Comparison of ENCODE assay signal across 33 cellular contexts in the genomic region with DNA sequence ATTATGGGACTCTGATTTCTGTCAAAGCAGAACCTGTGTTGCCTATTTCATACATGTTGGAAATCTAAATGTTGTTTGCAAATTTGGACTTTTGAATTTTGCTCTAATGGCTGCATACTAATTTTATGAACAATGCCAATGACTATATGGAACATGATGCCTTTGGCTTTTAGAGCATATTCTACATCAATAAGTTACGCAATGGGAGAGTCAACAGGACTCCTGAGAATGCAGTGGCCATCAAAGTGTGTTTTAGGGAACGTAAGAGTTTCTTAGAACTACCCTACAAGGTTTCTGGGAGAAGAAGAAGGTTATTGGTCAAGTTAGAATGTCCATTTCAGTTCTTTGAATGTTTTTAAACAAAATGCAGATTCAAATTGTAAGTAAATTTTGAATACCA.
"Had no signal": no experiment of that assay in that cellular context is flagged by ENCODE, and none has a peak within 500 bp of the region (broad histone marks: within the 10 kb centered on the region; RNA-seq: fewer than 3 reads in every experiment).

No MANE protein-coding gene starts in this region.

- H3K4me1 Mint-ChIP-seq: activated CD4-positive, alpha-beta T cell treated with anti-CD3 and anti-CD28 coated beads for 36 hours; activated CD4-positive, alpha-beta T cell treated with anti-CD3 and anti-CD28 coated beads, Interleukin-2, amount 10 ng/mL, durations not matched to agents 24 days and 14 days; activated CD8-positive, alpha-beta memory T cell treated with anti-CD3 and anti-CD28 coated beads, Interleukin-2, amount 10 ng/mL, durations not matched to agents 7 days and 5 days; activated naive CD4-positive, alpha-beta T cell treated with anti-CD3 and anti-CD28 coated beads, Interleukin-2, amount 50 U/mL, for 24 hours; activated naive CD8-positive, alpha-beta T cell treated with anti-CD3 and anti-CD28 coated beads for 36 hours; activated naive CD8-positive, alpha-beta T cell treated with anti-CD3 and anti-CD28 coated beads, Interleukin-2, amount 50 U/mL, for 24 hours; T-helper 17 cell had no signal

- H3K4me3 Mint-ChIP-seq: activated CD4-positive, alpha-beta memory T cell treated with anti-CD3 and anti-CD28 coated beads for 36 hours; activated CD4-positive, alpha-beta T cell treated with anti-CD3 and anti-CD28 coated beads for 36 hours; activated CD4-positive, alpha-beta T cell treated with anti-CD3 and anti-CD28 coated beads, Interleukin-2, amount 10 ng/mL, durations not matched to agents 24 days and 14 days; activated CD8-positive, alpha-beta memory T cell treated with anti-CD3 and anti-CD28 coated beads, Interleukin-2, amount 10 ng/mL, durations not matched to agents 7 days and 5 days; activated CD8-positive, alpha-beta T cell treated with anti-CD3 and anti-CD28 coated beads, Interleukin-2, amount 10 ng/mL, durations not matched to agents 7 days and 5 days; activated naive CD4-positive, alpha-beta T cell treated with anti-CD3 and anti-CD28 coated beads for 36 hours; activated naive CD4-positive, alpha-beta T cell treated with anti-CD3 and anti-CD28 coated beads, Interleukin-2, amount 50 U/mL, for 24 hours; activated naive CD8-positive, alpha-beta T cell treated with anti-CD3 and anti-CD28 coated beads for 36 hours; activated naive CD8-positive, alpha-beta T cell treated with anti-CD3 and anti-CD28 coated beads, Interleukin-2, amount 50 U/mL, for 24 hours; activated T-helper 1 cell treated with anti-CD3 and anti-CD28 coated beads, Interleukin-12 subunit alpha, Interleukin-12 subunit beta, Interleukin-2, Interleukin-4 antibody, amounts not matched to agents 30 ng/mL and 10 ng/mL and 1 ng/mL, durations not matched to agents 14 hours and 24 hours and 36 hours; brain; T-helper 17 cell; T-helper 2 cell treated with Interferon-gamma antibody and Interleukin-4, amounts not matched to agents 5 μg/mL and 100 μg/mL, for 36 hours had no signal

- H3K27ac Mint-ChIP-seq: activated CD4-positive, alpha-beta memory T cell treated with anti-CD3 and anti-CD28 coated beads for 36 hours; activated CD4-positive, alpha-beta T cell treated with anti-CD3 and anti-CD28 coated beads for 36 hours; activated CD4-positive, alpha-beta T cell treated with anti-CD3 and anti-CD28 coated beads, Interleukin-2, amount 10 ng/mL, durations not matched to agents 24 days and 14 days; activated CD8-positive, alpha-beta memory T cell treated with anti-CD3 and anti-CD28 coated beads, Interleukin-2, amount 10 ng/mL, durations not matched to agents 7 days and 5 days; activated CD8-positive, alpha-beta T cell treated with anti-CD3 and anti-CD28 coated beads, Interleukin-2, amount 10 ng/mL, durations not matched to agents 7 days and 5 days; activated naive CD4-positive, alpha-beta T cell treated with anti-CD3 and anti-CD28 coated beads for 36 hours; activated naive CD4-positive, alpha-beta T cell treated with anti-CD3 and anti-CD28 coated beads, Interleukin-2, amount 50 U/mL, for 24 hours; activated naive CD8-positive, alpha-beta T cell treated with anti-CD3 and anti-CD28 coated beads for 36 hours; activated naive CD8-positive, alpha-beta T cell treated with anti-CD3 and anti-CD28 coated beads, Interleukin-2, amount 50 U/mL, for 24 hours; activated T-helper 1 cell treated with anti-CD3 and anti-CD28 coated beads, Interleukin-12 subunit alpha, Interleukin-12 subunit beta, Interleukin-2, Interleukin-4 antibody, amounts not matched to agents 30 ng/mL and 10 ng/mL and 1 ng/mL, durations not matched to agents 14 hours and 24 hours and 36 hours; activated T-helper 2 cell treated with anti-CD3 and anti-CD28 coated beads, Interferon-gamma antibody, Interleukin-2, Interleukin-4, amounts not matched to agents 10 μg/mL and 5 μg/mL and 100 μg/mL, durations not matched to agents 14 hours and 24 hours and 36 hours; brain; T-helper 17 cell; T-helper 2 cell treated with Interferon-gamma antibody and Interleukin-4, amounts not matched to agents 5 μg/mL and 100 μg/mL, for 36 hours had no signal

- H3K36me3 Mint-ChIP-seq: activated CD4-positive, alpha-beta memory T cell treated with anti-CD3 and anti-CD28 coated beads for 36 hours; activated CD8-positive, alpha-beta memory T cell treated with anti-CD3 and anti-CD28 coated beads, Interleukin-2, amount 10 ng/mL, durations not matched to agents 7 days and 5 days; activated naive CD4-positive, alpha-beta T cell treated with anti-CD3 and anti-CD28 coated beads, Interleukin-2, amount 50 U/mL, for 24 hours; activated naive CD8-positive, alpha-beta T cell treated with anti-CD3 and anti-CD28 coated beads for 36 hours; brain had no signal

- H3K27ac ChIP-seq: ascending aorta, breast epithelium, cardiac muscle cell, colonic mucosa, epithelial cell of prostate, esophagus squamous epithelium, WERI-Rb-1 had no signal

- H3K36me3 ChIP-seq: ascending aorta, breast epithelium, cardiac muscle cell, colonic mucosa, esophagus squamous epithelium, WERI-Rb-1 had no signal

- H3K9me3 Mint-ChIP-seq: activated CD4-positive, alpha-beta memory T cell treated with anti-CD3 and anti-CD28 coated beads for 36 hours; activated CD4-positive, alpha-beta T cell treated with anti-CD3 and anti-CD28 coated beads, Interleukin-2, amount 10 ng/mL, durations not matched to agents 24 days and 14 days; activated naive CD4-positive, alpha-beta T cell treated with anti-CD3 and anti-CD28 coated beads for 36 hours; activated naive CD8-positive, alpha-beta T cell treated with anti-CD3 and anti-CD28 coated beads for 36 hours; activated naive CD8-positive, alpha-beta T cell treated with anti-CD3 and anti-CD28 coated beads, Interleukin-2, amount 50 U/mL, for 24 hours; activated T-helper 1 cell treated with anti-CD3 and anti-CD28 coated beads, Interleukin-12 subunit alpha, Interleukin-12 subunit beta, Interleukin-2, Interleukin-4 antibody, amounts not matched to agents 30 ng/mL and 10 ng/mL and 1 ng/mL, durations not matched to agents 14 hours and 24 hours and 36 hours; activated T-helper 2 cell treated with anti-CD3 and anti-CD28 coated beads, Interferon-gamma antibody, Interleukin-2, Interleukin-4, amounts not matched to agents 10 μg/mL and 5 μg/mL and 100 μg/mL, durations not matched to agents 14 hours and 24 hours and 36 hours; brain; T-helper 2 cell treated with Interferon-gamma antibody and Interleukin-4, amounts not matched to agents 5 μg/mL and 100 μg/mL, for 36 hours had no signal

- FAIRE-seq: endothelial cell of umbilical vein had no signal

- H3K27me3 ChIP-seq: ascending aorta, breast epithelium, cardiac muscle cell, esophagus squamous epithelium had no signal

- H3K27me3 Mint-ChIP-seq: activated CD4-positive, alpha-beta T cell treated with anti-CD3 and anti-CD28 coated beads, Interleukin-2, amount 10 ng/mL, durations not matched to agents 24 days and 14 days; activated CD8-positive, alpha-beta memory T cell treated with anti-CD3 and anti-CD28 coated beads, Interleukin-2, amount 10 ng/mL, durations not matched to agents 7 days and 5 days; activated naive CD4-positive, alpha-beta T cell treated with anti-CD3 and anti-CD28 coated beads, Interleukin-2, amount 50 U/mL, for 24 hours; activated naive CD8-positive, alpha-beta T cell treated with anti-CD3 and anti-CD28 coated beads for 36 hours had no signal

- H3K9me3 ChIP-seq: ascending aorta, breast epithelium, colonic mucosa, esophagus squamous epithelium had no signal

- H3K4me1 ChIP-seq: ascending aorta, breast epithelium, colonic mucosa, esophagus squamous epithelium had no signal

- DNase-seq: activated CD4-positive, alpha-beta memory T cell treated with anti-CD3 and anti-CD28 coated beads for 36 hours; activated CD4-positive, alpha-beta T cell treated with anti-CD3 and anti-CD28 coated beads for 36 hours; activated CD4-positive, alpha-beta T cell treated with anti-CD3 and anti-CD28 coated beads, Interleukin-2, amount 10 ng/mL, durations not matched to agents 24 days and 14 days; activated CD4-positive, CD25-positive, alpha-beta regulatory T cell; activated CD4-positive, CD25-positive, alpha-beta regulatory T cell treated with anti-CD3 and anti-CD28 coated beads, Interleukin-2, amount 50 U/mL, for 72 hours; activated CD8-positive, alpha-beta memory T cell treated with anti-CD3 and anti-CD28 coated beads, Interleukin-2, amount 10 ng/mL, durations not matched to agents 7 days and 5 days; activated CD8-positive, alpha-beta memory T cell treated with anti-CD3 and anti-CD28 coated beads, Interleukin-2, amount 50 U/mL, for 4 hours; activated CD8-positive, alpha-beta T cell treated with anti-CD3 and anti-CD28 coated beads, Interleukin-2, amount 10 ng/mL, durations not matched to agents 7 days and 5 days; activated effector memory CD4-positive, alpha-beta T cell treated with anti-CD3 and anti-CD28 coated beads, Interleukin-2, amount 50 U/mL, for 16 hours; activated naive CD4-positive, alpha-beta T cell treated with anti-CD3 and anti-CD28 coated beads for 36 hours; activated naive CD8-positive, alpha-beta T cell treated with anti-CD3 and anti-CD28 coated beads for 36 hours; activated naive CD8-positive, alpha-beta T cell treated with anti-CD3 and anti-CD28 coated beads, Interleukin-2, amount 50 U/mL, for 24 hours; activated T-cell treated with anti-CD3 and anti-CD28 coated beads, Interleukin-2, amount 50 U/mL, for 1 hour; activated T-cell treated with anti-CD3 and anti-CD28 coated beads, Interleukin-2, amount 50 U/mL, for 48 hours; central memory CD4-positive, alpha-beta T cell; cerebellar nuclear complex; colonic mucosa; effector CD8-positive, alpha-beta T cell; esophagus squamous epithelium; head of caudate nucleus; T-helper 17 cell; T1000; WERI-Rb-1 had no signal

- ATAC-seq: activated CD4-positive, alpha-beta T cell treated with anti-CD3 and anti-CD28 coated beads for 36 hours; activated CD8-positive, alpha-beta memory T cell treated with anti-CD3 and anti-CD28 coated beads, Interleukin-2, amount 10 ng/mL, durations not matched to agents 7 days and 5 days; activated CD8-positive, alpha-beta T cell treated with anti-CD3 and anti-CD28 coated beads, Interleukin-2, amount 10 ng/mL, durations not matched to agents 7 days and 5 days; activated naive CD8-positive, alpha-beta T cell treated with anti-CD3 and anti-CD28 coated beads, Interleukin-2, amount 50 U/mL, for 24 hours; T-helper 17 cell had no signal

- H3K4me3 ChIP-seq: ascending aorta, breast epithelium, cardiac muscle cell, colonic mucosa, esophagus squamous epithelium had no signal
